In the genomic region with DNA sequence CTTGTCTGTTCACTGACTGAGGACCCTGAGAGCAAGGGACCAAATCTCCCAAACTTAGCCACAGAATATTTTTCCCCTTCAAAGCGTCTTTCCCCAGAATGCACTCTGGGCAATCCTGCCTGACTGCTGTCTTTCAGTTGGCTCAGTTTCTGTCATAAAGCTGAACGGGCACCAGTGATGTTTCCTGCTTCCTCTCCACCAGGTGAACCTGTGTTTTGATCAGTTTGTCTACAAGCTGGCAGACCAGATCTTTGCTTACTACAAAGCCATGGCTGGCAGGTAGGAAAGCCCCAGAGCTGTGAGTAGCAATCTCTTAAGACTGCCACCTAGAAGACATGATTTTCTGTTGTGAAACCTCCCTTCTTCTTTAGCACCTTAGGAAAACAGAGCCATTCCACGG, we compare ENCODE assay signal across 12 cellular contexts.
DNase-seq lines count a peak whose midpoint lies in the region; ATAC-seq, FAIRE-seq and TF ChIP-seq lines count a peak whose summit lies in the region.
"Had no signal": no experiment of that assay in that cellular context is flagged by ENCODE, and none has a peak within 500 bp of the region (broad histone marks: within the 10 kb centered on the region; RNA-seq: fewer than 3 reads in every experiment).

No MANE protein-coding gene starts in this region.

- H3K9me3 Mint-ChIP-seq in activated T-cell treated with anti-CD3 and anti-CD28 coated beads, Interleukin-2, amount 50 U/mL, for 72 hours = no peaks in the 10 kb centered on the region
- H3K9me3 Mint-ChIP-seq: WTC11 had no signal

- H3K27me3 Mint-ChIP-seq in activated T-cell treated with anti-CD3 and anti-CD28 coated beads, Interleukin-2, amount 50 U/mL, for 72 hours (ENCODE audit: low read depth) = no peaks in the 10 kb centered on the region

- H3F3A ChIP-seq in PC-9 (ENCODE audit: insufficient read depth, low read depth) (no peaks in the 10 kb centered on the region), smooth muscle cell (ENCODE audit: low read depth) (no peaks in the 10 kb centered on the region)

- H3K4me2 ChIP-seq in PC-9 (no peak overlapping the region), smooth muscle cell (peak overlapping the region; percentile 84)

- H3K4me1 ChIP-seq in PC-9 (replicated peaks; ENCODE audit: insufficient read depth) = 0 out of 2 replicates have a peak, but pooled peaks cover 4% of the 10 kb centered on the region
- peaks cover 4% of the 10 kb centered on the region for H3K4me1 ChIP-seq in smooth muscle cell (ENCODE audit: low read depth)

- ATAC-seq in activated T-cell treated with anti-CD3 and anti-CD28 coated beads, Interleukin-2, amount 50 U/mL, for 72 hours (replicated peaks in 1 of 2) = peak; percentile 6 to 24

- BruUV-seq in PC-9 (replicated peaks; lab: Mats Ljungman, UMichigan) = no TSS peak

- H4K20me1 ChIP-seq in PC-9 (ENCODE audit: insufficient read depth) (no peaks in the 10 kb centered on the region), smooth muscle cell (ENCODE audit: low read depth) (no peaks in the 10 kb centered on the region)

- CTCF ChIA-PET in PC-9 (lab: Charles Lee) = interaction anchor here (0.5 to 1.9 kb wide), 6 partner anchors 63 to 1388 kb away, joined by 3 to 13 read pairs (median 4); a partner anchor contains a TSS

- H3K9me3 ChIP-seq in PC-9 (ENCODE audit: insufficient read depth, low read depth) = no peaks in the 10 kb centered on the region
- no peaks in the 10 kb centered on the region for H3K9me3 ChIP-seq in smooth muscle cell (replicated peaks; ENCODE audit: low read depth)

- H3K27ac ChIP-seq in PC-9 (no peak overlapping the region), smooth muscle cell (ENCODE audit: low read depth) (peak overlapping the region; percentile 23)
- H3K27ac ChIP-seq: SK-N-MC had no signal

- peaks cover 51% of the 10 kb centered on the region for H3K4me1 Mint-ChIP-seq in activated T-cell treated with anti-CD3 and anti-CD28 coated beads, Interleukin-2, amount 50 U/mL, for 72 hours (ENCODE audit: low read depth)
- H3K4me1 Mint-ChIP-seq: WTC11 had no signal

- POLR2A ChIA-PET in PC-9 (lab: Charles Lee; ENCODE audit: unreplicated experiment) = interaction anchor here (0.6 kb wide), 1 partner anchor 1578 kb away, joined by 3 read pairs; no protein-coding TSS in a partner anchor

- intact Hi-C loops in PC-9 (cut with micrococcal nuclease; ENCODE audit: unreplicated experiment) = loop anchor here (1.0 to 10.0 kb wide), 7 partner anchors 70 to 637 kb away; a partner anchor contains a TSS

- H3K4me3 Mint-ChIP-seq in activated T-cell treated with anti-CD3 and anti-CD28 coated beads, Interleukin-2, amount 50 U/mL, for 72 hours = peak overlapping the region; percentile 5 to 30
- H3K4me3 Mint-ChIP-seq: WTC11 had no signal

- H3K36me3 Mint-ChIP-seq in activated T-cell treated with anti-CD3 and anti-CD28 coated beads, Interleukin-2, amount 50 U/mL, for 72 hours (ENCODE audit: insufficient read depth in 2 of 2) = peaks cover 20 to 58% of the 10 kb centered on the region in 2 donors

- peak overlapping the region; percentile 33; the same call in 1 of the 2 replicates for H2AFZ ChIP-seq in PC-9
- H2AFZ ChIP-seq in smooth muscle cell (ENCODE audit: low read depth) = peak overlapping the region; percentile 83

- peak overlapping the region; percentile 66 for H3K27ac Mint-ChIP-seq in activated T-cell treated with anti-CD3 and anti-CD28 coated beads, Interleukin-2, amount 50 U/mL, for 72 hours
- H3K27ac Mint-ChIP-seq: WTC11 had no signal

- H3K36me3 ChIP-seq in PC-9 (ENCODE audit: low read depth) (no peaks in the 10 kb centered on the region), bronchial epithelial cell (ENCODE audit: control insufficient read depth, insufficient read depth, low read length) (no peaks in the 10 kb centered on the region), smooth muscle cell (ENCODE audit: low read depth) (no peaks in the 10 kb centered on the region)

- H3K4me3 ChIP-seq in PC-9 = no peak overlapping the region
- H3K4me3 ChIP-seq in bronchial epithelial cell (ENCODE audit: low read depth, low read length) = no peak overlapping the region
- peak overlapping the region; percentile 46 for H3K4me3 ChIP-seq in smooth muscle cell

- WGBS in smooth muscle cell (ENCODE audit: low lambda C conversion rate) = 75% methylated on average over 3 of the region's 3 CpGs

- H3K9ac ChIP-seq in smooth muscle cell (ENCODE audit: low read depth) = no peak overlapping the region

- no peak for TF ChIP-seq CTCF in PC-9 (conservative IDR thresholded peaks at IDR 0.05)
- no peak for TF ChIP-seq CTCF in bronchial epithelial cell (IDR thresholded peaks at IDR 0.05; ENCODE audit: insufficient read depth, low read length, severe bottlenecking)
- TF ChIP-seq CTCF in smooth muscle cell (IDR thresholded peaks at IDR 0.05; ENCODE audit: borderline replicate concordance, insufficient read depth, poor library complexity, severe bottlenecking) = no peak

- no peaks in the 10 kb centered on the region for H3K9me2 ChIP-seq in PC-9 (ENCODE audit: insufficient read depth)

- FAIRE-seq in bronchial epithelial cell (lab: Jason Lieb, UNC) = peak; percentile 40
- FAIRE-seq: colon had no signal

- H3K79me2 ChIP-seq in PC-9 (ENCODE audit: low read depth) (no peaks in the 10 kb centered on the region), smooth muscle cell (ENCODE audit: low read depth) (no peaks in the 10 kb centered on the region)

- no peak for DNase-seq in activated T-cell treated with anti-CD3 and anti-CD28 coated beads, Interleukin-2, amount 50 U/mL, for 72 hours
- no peak for DNase-seq in activated T-cell treated with anti-CD3 and anti-CD28 coated beads, Interleukin-2, amount 50 U/mL, for 48 hours
- no peak for DNase-seq in PC-9
- DNase-seq in bronchial epithelial cell (ENCODE audit: low read depth) = no peak
- no peak for DNase-seq in smooth muscle cell (lab: John Stamatoyannopoulos, UW; ENCODE audit: unreplicated experiment)
- no peak for DNase-seq in 8988T
- DNase-seq in OCI-M2 (lab: John Stamatoyannopoulos, UW; ENCODE audit: unreplicated experiment) = no peak
- no peak for DNase-seq in HT-29 (ENCODE audit: low spot score)
- DNase-seq: NCI-H2107 had no signal

- H3K27me3 ChIP-seq in PC-9 (ENCODE audit: insufficient read depth, low read depth) (0 out of 2 replicates have a peak, but pooled peaks cover 6% of the 10 kb centered on the region), bronchial epithelial cell (ENCODE audit: control insufficient read depth, insufficient read depth, low read length) (no peaks in the 10 kb centered on the region), smooth muscle cell (ENCODE audit: low read depth) (no peaks in the 10 kb centered on the region)
